ENCODE assay signal across 17 cellular contexts in the genomic region with DNA sequence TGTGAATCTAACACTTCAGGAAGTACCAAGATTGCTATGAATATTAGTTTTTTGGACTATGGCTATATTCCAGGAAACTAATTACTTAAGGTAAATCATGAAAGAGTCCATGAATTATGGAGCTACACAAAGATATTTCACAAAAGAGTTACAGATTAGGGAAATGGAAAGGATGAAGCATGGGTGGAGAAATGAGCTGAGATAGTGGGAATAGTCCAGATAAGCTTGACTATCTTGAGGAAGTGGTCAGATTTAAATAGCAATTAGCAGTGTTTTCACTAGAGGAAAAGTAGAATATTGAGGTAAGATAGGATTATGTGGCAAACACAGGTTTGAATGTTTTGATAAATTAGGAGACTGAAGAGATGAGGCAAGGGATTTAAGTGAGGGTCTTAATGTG. TPM values are rescaled to one million over a fixed set of nuclear protein-coding genes. Genes with fewer than 3 reads are reported as not detected.
DNase-seq lines count a peak whose midpoint lies in the region; ATAC-seq and TF ChIP-seq lines count a peak whose summit lies in the region.
"Had no signal": no experiment of that assay in that cellular context is flagged by ENCODE, and none has a peak within 500 bp of the region (broad histone marks: within the 10 kb centered on the region; RNA-seq: fewer than 3 reads in every experiment).

No MANE protein-coding gene starts in this region.

- H3K56ac ChIP-seq in mesendoderm (ENCODE audit: low read length) = no peak overlapping the region

- no peak overlapping the region for H3K4me2 ChIP-seq in mesendoderm (ENCODE audit: low read length)
- H3K4me2 ChIP-seq: BLaER1 had no signal

- TF ChIP-seq POLR2A in stomach (IDR thresholded peaks at IDR 0.05) = no peak

- no peak overlapping the region for H2BK120ac ChIP-seq in mesendoderm (ENCODE audit: low read depth, low read length)

- no peak overlapping the region for H3K9ac ChIP-seq in mesendoderm (ENCODE audit: low read length)
- H3K9ac ChIP-seq: BLaER1 had no signal

- no peaks in the 10 kb centered on the region for H3K79me1 ChIP-seq in mesendoderm (ENCODE audit: low read length)

- no peak for TF ChIP-seq CTCF in right atrium auricular region (IDR thresholded peaks at IDR 0.05)
- TF ChIP-seq CTCF in stomach (IDR thresholded peaks at IDR 0.05) = no peak

- no peak overlapping the region for H2BK5ac ChIP-seq in mesendoderm (ENCODE audit: low read length)

- H3K23ac ChIP-seq in mesendoderm (ENCODE audit: low read length) = no peak overlapping the region

- no peak for ATAC-seq in GM21390 (IDR thresholded peaks at IDR 0.05; ENCODE audit: unreplicated experiment)
- ATAC-seq: activated T-cell treated with anti-CD3 and anti-CD28 coated beads, Interleukin-2, amount 50 U/mL, for 4 hours; naive thymus-derived CD4-positive, alpha-beta T cell; stimulated activated memory B cell treated with anti-CD40 and anti-IgM and Interleukin-4, amounts not matched to agents 10 μg/mL and 1 μg/mL and 100 μg/mL, for 72 hours had no signal

- H3K18ac ChIP-seq in mesendoderm (ENCODE audit: low read length) = no peak overlapping the region

- intact Hi-C loops in stomach (cut with DNase I; ENCODE audit: low total_unique reads) = no loop called here

- no peaks in the 10 kb centered on the region for H3K36me3 ChIP-seq in right atrium auricular region
- H3K36me3 ChIP-seq in stomach = no peaks in the 10 kb centered on the region
- H3K36me3 ChIP-seq in mesendoderm (ENCODE audit: control insufficient read depth, insufficient read depth, low read length) = no peaks in the 10 kb centered on the region
- H3K36me3 ChIP-seq: BLaER1, prostate gland had no signal

- H3K4me3 ChIP-seq in right atrium auricular region (no peak overlapping the region), stomach (no peak overlapping the region), mesendoderm (ENCODE audit: low read length) (no peak overlapping the region)
- H3K4me3 ChIP-seq: BLaER1, prostate gland had no signal

- H3K4me1 ChIP-seq in right atrium auricular region = peaks cover 0 to 7% of the 10 kb centered on the region in 2 donors
- no peaks in the 10 kb centered on the region for H3K4me1 ChIP-seq in stomach
- H3K4me1 ChIP-seq in mesendoderm (ENCODE audit: control insufficient read depth, low read depth, low read length) = no peaks in the 10 kb centered on the region
- H3K4me1 ChIP-seq: prostate gland had no signal

- H3K79me2 ChIP-seq in mesendoderm (ENCODE audit: control insufficient read depth, insufficient read depth, low read length) = no peaks in the 10 kb centered on the region

- no peak overlapping the region for H4K5ac ChIP-seq in mesendoderm (ENCODE audit: low read length)

- H3K27ac ChIP-seq in right atrium auricular region = peak overlapping the region; percentile 29 to 70
- peak overlapping the region in 4 of 5 donors; percentile 29 to 60 (median 37) for H3K27ac ChIP-seq in stomach
- no peak overlapping the region for H3K27ac ChIP-seq in mesendoderm (ENCODE audit: low read depth, low read length)
- H3K27ac ChIP-seq: BLaER1 had no signal

- DNase-seq in LHCN-M2 (ENCODE audit: low read depth) (peak; percentile 19), amniotic epithelial cell (ENCODE audit: low read depth) (peak; percentile 93), right atrium auricular region (ENCODE audit: low spot score) (no peak), stomach (no peak), T1000 (lab: John Stamatoyannopoulos, UW) (no peak), mesendoderm (no peak), retina (no peak)
- DNase-seq: activated CD4-positive, alpha-beta memory T cell treated with anti-CD3 and anti-CD28 coated beads, Interleukin-2, amount 10 ng/mL, durations not matched to agents 7 days and 5 days; activated T-cell treated with anti-CD3 and anti-CD28 coated beads, Interleukin-2, amount 50 U/mL, for 4 hours; naive thymus-derived CD4-positive, alpha-beta T cell; NCI-H1092; NCI-H2107; NCI-H774 had no signal

- H3K27me3 ChIP-seq in right atrium auricular region = no peaks in the 10 kb centered on the region
- H3K27me3 ChIP-seq in stomach = no peaks in the 10 kb centered on the region
- H3K27me3 ChIP-seq in mesendoderm (ENCODE audit: insufficient read depth, low read length, poor library complexity) = no peaks in the 10 kb centered on the region
- H3K27me3 ChIP-seq: BLaER1 had no signal

- H4K8ac ChIP-seq in mesendoderm (ENCODE audit: low read depth, low read length) = no peak overlapping the region

- H3K9me3 ChIP-seq in right atrium auricular region = no peaks in the 10 kb centered on the region
- no peaks in the 10 kb centered on the region for H3K9me3 ChIP-seq in stomach
- H3K9me3 ChIP-seq: prostate gland had no signal

- H3K4ac ChIP-seq in mesendoderm (ENCODE audit: low read depth, low read length) = no peak overlapping the region

- TF ChIP-seq EP300 in stomach (IDR thresholded peaks at IDR 0.05) = no peak

- no peak overlapping the region for H2BK15ac ChIP-seq in mesendoderm (replicated peaks; ENCODE audit: low read depth)

- H2AK5ac ChIP-seq in mesendoderm (ENCODE audit: low read length) = no peak overlapping the region

RNA-seq across cellular contexts. Expression of gene C1GALT1C1, which starts 42.1 kb away (rescaled TPM):
- total RNA-seq in LHCN-M2 (2014; rRNA removed) = 30.6 and 33.2 TPM in 2 replicates
- 12.9 TPM for polyA plus RNA-seq in LHCN-M2 (2012)
- 10 to 100 TPM; 24.0 to 31.4 TPM for total RNA-seq in right atrium auricular region
- total RNA-seq in stomach = 10 to 100 TPM in 2 of 5 donors, 1 to 10 TPM in 2, not detected in 1; 2.7 to 39.3 (median 8.5) TPM
- polyA plus RNA-seq in stomach = 10 to 100 TPM in 2 of 3 donors, 1 to 10 TPM in 1; 3.1 to 16.4 (median 15.9) TPM
- 10.7 TPM for polyA plus RNA-seq in mesendoderm (2013, experiment 1 of 2)
- 10.5 TPM for polyA plus RNA-seq in mesendoderm (2013, experiment 2 of 2)

Comparison
In these comparisons a context has a peak if more than half of its experiments do, and no peak if none do; other contexts are left out.
1. DNase-seq: peak in LHCN-M2 (single experiment) and amniotic epithelial cell (single experiment); none in right atrium auricular region (single experiment), stomach (single experiment), T1000 (single experiment), mesendoderm (single experiment) and retina (single experiment).